ENCODE assay signal across 2 cellular contexts in the genomic region with DNA sequence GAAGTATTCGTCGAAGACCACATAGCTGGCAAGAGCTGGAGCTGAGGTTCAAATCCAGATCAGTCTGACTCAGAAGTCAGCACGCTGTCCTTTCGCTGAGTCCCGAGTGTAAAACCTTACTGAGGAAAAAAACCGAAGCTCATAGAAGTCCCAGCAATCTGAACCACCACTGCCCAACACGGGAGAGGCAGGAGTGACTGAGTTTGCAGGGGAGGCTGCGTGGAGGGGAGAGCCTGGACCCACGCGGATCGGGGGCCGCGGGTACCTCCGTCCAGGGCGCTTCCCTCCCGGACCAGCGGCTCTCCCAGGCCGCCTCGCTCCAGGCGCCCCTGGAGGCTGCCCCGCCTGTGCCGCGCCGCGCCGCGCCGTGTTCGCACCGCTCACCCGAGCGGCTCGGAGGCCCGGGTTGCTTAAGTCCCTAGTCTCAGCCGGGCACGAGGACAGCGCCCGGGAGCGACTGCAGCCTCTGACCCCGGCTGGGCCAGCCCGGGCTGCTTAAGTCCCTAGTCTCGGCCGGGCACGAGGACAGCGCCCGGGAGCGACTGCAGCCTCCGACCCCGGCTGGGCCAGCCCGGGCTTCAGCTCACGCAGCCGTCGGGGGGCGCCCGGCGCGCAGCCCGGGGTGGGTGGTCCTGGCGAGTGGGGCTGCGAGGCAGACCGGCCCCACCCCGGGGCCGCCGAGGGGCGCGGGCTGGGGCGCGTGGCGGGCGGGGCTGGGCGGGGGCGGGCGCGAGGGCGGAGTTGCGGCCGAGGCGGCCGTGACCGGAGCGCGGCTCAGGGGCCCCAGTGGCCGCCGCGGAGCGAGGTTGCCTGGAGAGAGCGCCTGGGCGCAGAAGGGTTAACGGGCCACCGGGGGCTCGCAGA.
TF ChIP-seq lines count a peak whose summit lies in the region.

ADAMTSL4 (plus strand) TSS at position 777 of the 864 bp plus-strand sequence. CDS start 2,881 bp downstream, outside the sequence.

TF ChIP-seq in GM23338, 12 proteins besides CTCF, POLR2A, EP300 and RAD21 (continued from another document):
- TF ChIP-seq, protein P1, sequence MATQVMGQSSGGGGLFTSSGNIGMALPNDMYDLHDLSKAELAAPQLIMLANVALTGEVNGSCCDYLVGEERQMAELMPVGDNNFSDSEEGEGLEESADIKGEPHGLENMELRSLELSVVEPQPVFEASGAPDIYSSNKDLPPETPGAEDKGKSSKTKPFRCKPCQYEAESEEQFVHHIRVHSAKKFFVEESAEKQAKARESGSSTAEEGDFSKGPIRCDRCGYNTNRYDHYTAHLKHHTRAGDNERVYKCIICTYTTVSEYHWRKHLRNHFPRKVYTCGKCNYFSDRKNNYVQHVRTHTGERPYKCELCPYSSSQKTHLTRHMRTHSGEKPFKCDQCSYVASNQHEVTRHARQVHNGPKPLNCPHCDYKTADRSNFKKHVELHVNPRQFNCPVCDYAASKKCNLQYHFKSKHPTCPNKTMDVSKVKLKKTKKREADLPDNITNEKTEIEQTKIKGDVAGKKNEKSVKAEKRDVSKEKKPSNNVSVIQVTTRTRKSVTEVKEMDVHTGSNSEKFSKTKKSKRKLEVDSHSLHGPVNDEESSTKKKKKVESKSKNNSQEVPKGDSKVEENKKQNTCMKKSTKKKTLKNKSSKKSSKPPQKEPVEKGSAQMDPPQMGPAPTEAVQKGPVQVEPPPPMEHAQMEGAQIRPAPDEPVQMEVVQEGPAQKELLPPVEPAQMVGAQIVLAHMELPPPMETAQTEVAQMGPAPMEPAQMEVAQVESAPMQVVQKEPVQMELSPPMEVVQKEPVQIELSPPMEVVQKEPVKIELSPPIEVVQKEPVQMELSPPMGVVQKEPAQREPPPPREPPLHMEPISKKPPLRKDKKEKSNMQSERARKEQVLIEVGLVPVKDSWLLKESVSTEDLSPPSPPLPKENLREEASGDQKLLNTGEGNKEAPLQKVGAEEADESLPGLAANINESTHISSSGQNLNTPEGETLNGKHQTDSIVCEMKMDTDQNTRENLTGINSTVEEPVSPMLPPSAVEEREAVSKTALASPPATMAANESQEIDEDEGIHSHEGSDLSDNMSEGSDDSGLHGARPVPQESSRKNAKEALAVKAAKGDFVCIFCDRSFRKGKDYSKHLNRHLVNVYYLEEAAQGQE (IDR thresholded peaks at IDR 0.05; ENCODE audit: unreplicated experiment) = no peak
- no peak for TF ChIP-seq ZNF114 (CRISPR knock-in tag; IDR thresholded peaks at IDR 0.05)

TF ChIP-seq in neural cell, 6 proteins besides CTCF, POLR2A, EP300 and RAD21 (continued from another document):
- TF ChIP-seq, protein P1 (IDR thresholded peaks at IDR 0.05; ENCODE audit: borderline replicate concordance) = no peak
- TF ChIP-seq MXI1 (conservative IDR thresholded peaks at IDR 0.05; ENCODE audit: poor library complexity, severe bottlenecking) (no peak), SMC3 (conservative IDR thresholded peaks at IDR 0.05; ENCODE audit: poor library complexity) (no peak), POLR2AphosphoS5 (IDR thresholded peaks at IDR 0.05) (no peak), TAF1 (IDR thresholded peaks at IDR 0.05; ENCODE audit: low read depth) (no peak)
